Comparison of ENCODE assay signal across 14 cellular contexts in genomic region chr12:51321882-51322281, GRCh38. TPM values are rescaled to one million over a fixed set of nuclear protein-coding genes. Genes with fewer than 3 reads are reported as not detected.
DNase-seq lines count a peak whose midpoint lies in the region; ATAC-seq, FAIRE-seq and TF ChIP-seq lines count a peak whose summit lies in the region.
"Had no signal": no experiment of that assay in that cellular context is flagged by ENCODE, and none has a peak within 500 bp of the region (broad histone marks: within the 10 kb centered on the region; RNA-seq: fewer than 3 reads in every experiment).

No MANE protein-coding gene starts in this region.

- H3K4me3 ChIP-seq in mononuclear cell (ENCODE audit: low read length) (peak overlapping the region; percentile 83), right lobe of liver (no peak overlapping the region)

- H3K27ac Mint-ChIP-seq in CD14-positive monocyte: peak overlapping the region in 6 of 7 donors; percentile 37 to 91 (median 76)
- H3K27ac Mint-ChIP-seq in activated T-helper 17 cell treated with anti-CD3 and anti-CD28 coated beads, Interleukin-2, amount 50 U/mL, for 72 hours: peak overlapping the region; percentile 94

- peaks cover 97% of the 10 kb centered on the region for H3K4me1 ChIP-seq in mononuclear cell (ENCODE audit: insufficient read depth, low read length)
- H3K4me1 ChIP-seq in right lobe of liver: no peaks in the 10 kb centered on the region

- no peaks in the 10 kb centered on the region for H3K27me3 ChIP-seq in mononuclear cell (ENCODE audit: insufficient read depth, low read length)
- no peaks in the 10 kb centered on the region for H3K27me3 ChIP-seq in right lobe of liver
- H3K27me3 ChIP-seq: Peyer's patch had no signal

- no peak overlapping the region for H3K27ac ChIP-seq in right lobe of liver

- H3K4me1 Mint-ChIP-seq in CD14-positive monocyte: peaks cover 89% of the 10 kb centered on the region
- H3K4me1 Mint-ChIP-seq in activated T-helper 17 cell treated with anti-CD3 and anti-CD28 coated beads, Interleukin-2, amount 50 U/mL, for 72 hours: peaks cover 61% of the 10 kb centered on the region

- H3K4me3 Mint-ChIP-seq in CD14-positive monocyte: peak overlapping the region; percentile 74 to 98
- peak overlapping the region; percentile 93 for H3K4me3 Mint-ChIP-seq in activated T-helper 17 cell treated with anti-CD3 and anti-CD28 coated beads, Interleukin-2, amount 50 U/mL, for 72 hours

- no peaks in the 10 kb centered on the region for H3K36me3 ChIP-seq in right lobe of liver
- H3K36me3 ChIP-seq: Peyer's patch had no signal

- H3K9me3 ChIP-seq in mononuclear cell (ENCODE audit: low read depth, low read length) (no peaks in the 10 kb centered on the region), right lobe of liver (no peaks in the 10 kb centered on the region)
- H3K9me3 ChIP-seq: Peyer's patch had no signal

- no peak for DNase-seq in CD14-positive monocyte (ENCODE audit: low spot score)
- no peak for DNase-seq in GM12892 (ENCODE audit: insufficient read length)
- DNase-seq in DMS53 treated with DMSO at 0.1 percent for 48 hours (lab: John Stamatoyannopoulos, UW; ENCODE audit: unreplicated experiment): no peak
- DNase-seq in right lobe of liver: no peak
- DNase-seq: activated gamma-delta T cell, NCI-H345, Peyer's patch, substantia nigra had no signal

- H3K36me3 Mint-ChIP-seq in CD14-positive monocyte: peaks cover 14 to 38% of the 10 kb centered on the region in 2 donors
- peaks cover 45% of the 10 kb centered on the region for H3K36me3 Mint-ChIP-seq in activated T-helper 17 cell treated with anti-CD3 and anti-CD28 coated beads, Interleukin-2, amount 50 U/mL, for 72 hours (ENCODE audit: low read depth)

- TF ChIP-seq CTCF in CD14-positive monocyte (IDR thresholded peaks at IDR 0.05) (no peak), right lobe of liver (IDR thresholded peaks at IDR 0.05) (no peak)

- no peak for ATAC-seq in activated T-helper 17 cell treated with anti-CD3 and anti-CD28 coated beads, Interleukin-2, amount 50 U/mL, for 72 hours (replicated peaks)
- ATAC-seq in HG02763 (IDR thresholded peaks at IDR 0.05; ENCODE audit: unreplicated experiment) (no peak), right lobe of liver (no peak), HG03571 (IDR thresholded peaks at IDR 0.05; ENCODE audit: unreplicated experiment) (no peak)

- WGBS in right lobe of liver (ENCODE audit: insufficient coverage, low coverage, low lambda C conversion rate, missing lambda C conversion rate): 74% methylated on average over 3 of the region's 3 CpGs

- no peaks in the 10 kb centered on the region for H3K9me3 Mint-ChIP-seq in CD14-positive monocyte
- H3K9me3 Mint-ChIP-seq in activated T-helper 17 cell treated with anti-CD3 and anti-CD28 coated beads, Interleukin-2, amount 50 U/mL, for 72 hours: no peaks in the 10 kb centered on the region

- no peaks in the 10 kb centered on the region for H3K27me3 Mint-ChIP-seq in CD14-positive monocyte (ENCODE audit: low read depth in 3 of 3)
- H3K27me3 Mint-ChIP-seq in activated T-helper 17 cell treated with anti-CD3 and anti-CD28 coated beads, Interleukin-2, amount 50 U/mL, for 72 hours: no peaks in the 10 kb centered on the region

- intact Hi-C loops in CD14-positive monocyte (cut with micrococcal nuclease): loop anchor here in 1 of 2 donors (5.0 kb wide), 1 partner anchor 70 kb away; the partner anchor contains the start of gene GALNT6
- intact Hi-C loops in right lobe of liver (cut with DNase I): no loop called here

- TF ChIP-seq POLR2A in GM12892 (IDR thresholded peaks at IDR 0.05; ENCODE audit: low read depth, low read length) (no peak), right lobe of liver (IDR thresholded peaks at IDR 0.05) (no peak)

- peak; percentile 9 for FAIRE-seq in GM12892 (lab: Jason Lieb, UNC)

RNA-seq across cellular contexts. Expression of gene BIN2, which starts 2.1 kb away (rescaled TPM):
- polyA plus RNA-seq in CD14-positive monocyte: 100 to 1,000 TPM; 120 to 196 TPM
- polyA plus RNA-seq in GM12892 (2012; ENCODE audit: missing spikeins): 21.0 TPM
- total RNA-seq in activated T-helper 17 cell treated with anti-CD3 and anti-CD28 coated beads, Interleukin-2, amount 50 U/mL, for 72 hours: 10 to 100 TPM; 45.8 to 78.8 TPM
- 211 TPM for total RNA-seq in mononuclear cell
- 1 to 10 TPM; 2.3 to 5.8 (median 3.7) TPM for total RNA-seq in right lobe of liver
- total RNA-seq: chondrocyte, fibroblast of lung had no signal
- polyA plus RNA-seq: fibroblast of lung had no signal

RNA-seq across cellular contexts. Expression of gene CELA1, which starts 24.6 kb away (rescaled TPM):
- polyA plus RNA-seq in CD14-positive monocyte: 1 to 10 TPM in 1 of 2 donors, under 1 TPM in 1; 0.67 to 3.0 TPM
- not detected for polyA plus RNA-seq in GM12892 (2012; ENCODE audit: missing spikeins)
- total RNA-seq in activated T-helper 17 cell treated with anti-CD3 and anti-CD28 coated beads, Interleukin-2, amount 50 U/mL, for 72 hours: not detected
- not detected for total RNA-seq in mononuclear cell
- not detected for total RNA-seq in right lobe of liver
- total RNA-seq: chondrocyte, fibroblast of lung, Peyer's patch had no signal
- polyA plus RNA-seq: fibroblast of lung had no signal

RNA-seq across cellular contexts. Expression of gene SMAGP, which starts 51.7 kb away (rescaled TPM):
- 1 to 10 TPM; 3.0 to 6.6 TPM for polyA plus RNA-seq in CD14-positive monocyte
- polyA plus RNA-seq in GM12892 (2012; ENCODE audit: missing spikeins): 2.8 TPM
- under 1 TPM; 0.13 to 0.50 TPM for total RNA-seq in activated T-helper 17 cell treated with anti-CD3 and anti-CD28 coated beads, Interleukin-2, amount 50 U/mL, for 72 hours
- total RNA-seq in mononuclear cell: 3.0 TPM
- total RNA-seq in right lobe of liver: 1 to 10 TPM; 2.9 to 9.7 (median 5.6) TPM

Comparison
In these comparisons a context has a peak if more than half of its experiments do, and no peak if none do; other contexts are left out.
1. RNA of gene BIN2, which starts 2.1 kb away (total RNA-seq): 211 TPM in mononuclear cell (single experiment) and 45.8 to 78.8 TPM in activated T-helper 17 cell treated with anti-CD3 and anti-CD28 coated beads, Interleukin-2, amount 50 U/mL, for 72 hours; 2.3 to 5.8 TPM in right lobe of liver; every median in the first group is over 4 times any median in the second.